ENCODE assay signal across 15 cellular contexts in genomic region chr14:104673481-104673880, GRCh38. TPM values are rescaled to one million over a fixed set of nuclear protein-coding genes. Genes with fewer than 3 reads are reported as not detected.
DNase-seq lines count a peak whose midpoint lies in the region; ATAC-seq, FAIRE-seq and TF ChIP-seq lines count a peak whose summit lies in the region.
"Had no signal": no experiment of that assay in that cellular context is flagged by ENCODE, and none has a peak within 500 bp of the region (broad histone marks: within the 10 kb centered on the region; RNA-seq: fewer than 3 reads in every experiment).

No MANE protein-coding gene starts in this region.

- H2BK12ac ChIP-seq in H1 (ENCODE audit: low read depth, low read length) (no peak overlapping the region), trophoblast cell (ENCODE audit: low read length) (no peak overlapping the region)

- H3K4ac ChIP-seq in H1 (replicated peaks; ENCODE audit: insufficient read length, low read depth, low read length) (no peak overlapping the region), trophoblast cell (ENCODE audit: low read depth, low read length) (no peak overlapping the region)

- POLR2A ChIA-PET in H1 (lab: Charles Lee; ENCODE audit: partially characterized antibody), result interaction anchor here (1.5 kb wide), 1 partner anchor 14 kb away, joined by 3 read pairs; no protein-coding TSS in a partner anchor

- H3K9me3 Mint-ChIP-seq in natural killer cell treated with Interleukin-12 subunit alpha and Interleukin-12 subunit beta and Interleukin-15 and Interleukin-18, amount 100 ng/mL, for 72 hours, result no peaks in the 10 kb centered on the region
- no peaks in the 10 kb centered on the region for H3K9me3 Mint-ChIP-seq in natural killer cell
- peaks cover 19% of the 10 kb centered on the region for H3K9me3 Mint-ChIP-seq in stimulated activated memory B cell treated with anti-CD40 and anti-IgM and Interleukin-4, amounts not matched to agents 10 μg/mL and 1 μg/mL and 100 μg/mL, for 72 hours
- H3K9me3 Mint-ChIP-seq: CD4-positive, alpha-beta memory T cell had no signal

- H3K4me2 ChIP-seq in H1 (ENCODE audit: insufficient read depth in 1 of 2, low read depth in 2 of 2, low read length in 2 of 2) (no peak overlapping the region), trophoblast cell (ENCODE audit: low read length) (no peak overlapping the region)

- H3K27ac Mint-ChIP-seq in natural killer cell treated with Interleukin-12 subunit alpha and Interleukin-12 subunit beta and Interleukin-15 and Interleukin-18, amount 100 ng/mL, for 72 hours, result no peak overlapping the region
- H3K27ac Mint-ChIP-seq in natural killer cell, result no peak overlapping the region
- H3K27ac Mint-ChIP-seq in stimulated activated memory B cell treated with anti-CD40 and anti-IgM and Interleukin-4, amounts not matched to agents 10 μg/mL and 1 μg/mL and 100 μg/mL, for 72 hours, result peak overlapping the region; percentile 55

- H3K9ac ChIP-seq in H1 (replicated peaks in 1 of 4; ENCODE audit: extremely low read depth in 1 of 4, low read depth in 3 of 4, low read length in 3 of 4), result no peak overlapping the region
- no peak overlapping the region for H3K9ac ChIP-seq in trophoblast cell (ENCODE audit: low read length)

- H3K14ac ChIP-seq in H1 (ENCODE audit: insufficient read length) (no peak overlapping the region), trophoblast cell (ENCODE audit: low read length) (no peak overlapping the region)

- H3K36me3 Mint-ChIP-seq in natural killer cell treated with Interleukin-12 subunit alpha and Interleukin-12 subunit beta and Interleukin-15 and Interleukin-18, amount 100 ng/mL, for 72 hours, result no peaks in the 10 kb centered on the region
- no peaks in the 10 kb centered on the region for H3K36me3 Mint-ChIP-seq in natural killer cell
- no peaks in the 10 kb centered on the region for H3K36me3 Mint-ChIP-seq in stimulated activated memory B cell treated with anti-CD40 and anti-IgM and Interleukin-4, amounts not matched to agents 10 μg/mL and 1 μg/mL and 100 μg/mL, for 72 hours
- H3K36me3 Mint-ChIP-seq: CD4-positive, alpha-beta memory T cell had no signal

- TF ChIP-seq POLR2A in H1 (IDR thresholded peaks at IDR 0.05; ENCODE audit: control extremely low read depth in 1 of 2, low read depth in 2 of 2, low read length in 2 of 2), result no peak

- peak; percentile 51 for DNase-seq in natural killer cell treated with Interleukin-12 subunit alpha and Interleukin-12 subunit beta and Interleukin-15 and Interleukin-18, amount 100 ng/mL, for 72 hours (ENCODE audit: low spot score)
- DNase-seq in natural killer cell, result no peak
- no peak for DNase-seq in H1 (ENCODE audit: low read depth in 1 of 2, low spot score in 2 of 2)
- DNase-seq in trophoblast cell, result no peak
- DNase-seq in COLO829 (ENCODE audit: low spot score), result no peak
- DNase-seq: ACHN; Caco-2; CD4-positive, alpha-beta memory T cell had no signal

- TF ChIP-seq EP300 in H1 (IDR thresholded peaks at IDR 0.05; ENCODE audit: borderline replicate concordance in 1 of 2, low read depth in 2 of 2, low read length in 2 of 2), result no peak

- H3K4me3 ChIP-seq in H1 (ENCODE audit: extremely low read depth in 1 of 4, insufficient read depth in 2 of 4, low read depth in 3 of 4, low read length in 4 of 4) (no peak overlapping the region), trophoblast cell (ENCODE audit: low read depth, low read length) (no peak overlapping the region)

- H3K27me3 Mint-ChIP-seq in natural killer cell treated with Interleukin-12 subunit alpha and Interleukin-12 subunit beta and Interleukin-15 and Interleukin-18, amount 100 ng/mL, for 72 hours, result peaks cover 17 to 24% of the 10 kb centered on the region in 2 donors
- peaks cover 29 to 37% of the 10 kb centered on the region in 2 donors for H3K27me3 Mint-ChIP-seq in natural killer cell (ENCODE audit: low read depth in 2 of 2)
- no peaks in the 10 kb centered on the region for H3K27me3 Mint-ChIP-seq in stimulated activated memory B cell treated with anti-CD40 and anti-IgM and Interleukin-4, amounts not matched to agents 10 μg/mL and 1 μg/mL and 100 μg/mL, for 72 hours
- H3K27me3 Mint-ChIP-seq: CD4-positive, alpha-beta memory T cell had no signal

- H4K20me1 ChIP-seq in H1 (replicated peaks in 1 of 2; ENCODE audit: control insufficient read depth in 1 of 2, insufficient read depth in 2 of 2, low read length in 2 of 2), result peaks cover 2 to 4% of the 10 kb centered on the region in 2 experiments

- H4K91ac ChIP-seq in H1 (replicated peaks; ENCODE audit: insufficient read length, low read length) (no peak overlapping the region), trophoblast cell (ENCODE audit: low read depth, low read length) (no peak overlapping the region)

- 0 out of 2 replicates have a peak overlapping the region, but pooled peaks have one; percentile 1 for H2BK15ac ChIP-seq in H1 (ENCODE audit: low read length)

- no peak overlapping the region for H3K56ac ChIP-seq in H1 (replicated peaks; ENCODE audit: insufficient read length, low read depth, low read length)

- no peak for TF ChIP-seq RAD21 in H1 (IDR thresholded peaks at IDR 0.05 in 1 of 2, conservative IDR thresholded peaks at IDR 0.05 in 1 of 2; ENCODE audit: low read depth in 2 of 2, low read length in 2 of 2)

- 0 out of 2 replicates have a peak overlapping the region, but pooled peaks have one; percentile 13 for H2BK5ac ChIP-seq in H1 (ENCODE audit: low read depth, low read length)
- no peak overlapping the region for H2BK5ac ChIP-seq in trophoblast cell (ENCODE audit: low read depth, low read length, poor library complexity)

- H3K18ac ChIP-seq in H1 (ENCODE audit: extremely low read depth, low read length) (no peak overlapping the region; the same call in 1 of the 2 replicates), trophoblast cell (ENCODE audit: low read length) (no peak overlapping the region)

- H3K23me2 ChIP-seq in H1 (ENCODE audit: low read depth, low read length), result peaks cover 11% of the 10 kb centered on the region; the same call in 1 of the 2 replicates

- FAIRE-seq in H1 (lab: Jason Lieb, UNC), result no peak
- FAIRE-seq: H54, HepG2, HTR-8/SVneo had no signal

- H2BK120ac ChIP-seq in H1 (replicated peaks; ENCODE audit: low read depth, low read length) (no peak overlapping the region), trophoblast cell (ENCODE audit: insufficient read depth, low read length, poor library complexity) (no peak overlapping the region)

- H3K27ac ChIP-seq in H1 (ENCODE audit: low read depth, low read length) (no peak overlapping the region), trophoblast cell (ENCODE audit: low read depth, low read length) (no peak overlapping the region)
- H3K27ac ChIP-seq: C4-2B had no signal

- H2BK20ac ChIP-seq in H1 (ENCODE audit: low read length), result no peak overlapping the region

- CTCF ChIA-PET in H1 (lab: Charles Lee; ENCODE audit: partially characterized antibody), result no interaction called here

- no peak overlapping the region for H3K4me3 Mint-ChIP-seq in natural killer cell treated with Interleukin-12 subunit alpha and Interleukin-12 subunit beta and Interleukin-15 and Interleukin-18, amount 100 ng/mL, for 72 hours
- H3K4me3 Mint-ChIP-seq in natural killer cell, result no peak overlapping the region
- H3K4me3 Mint-ChIP-seq in stimulated activated memory B cell treated with anti-CD40 and anti-IgM and Interleukin-4, amounts not matched to agents 10 μg/mL and 1 μg/mL and 100 μg/mL, for 72 hours, result no peak overlapping the region
- H3K4me3 Mint-ChIP-seq: CD4-positive, alpha-beta memory T cell had no signal

- peaks cover 0 to 7% (median 0%) of the 10 kb centered on the region in 4 experiments; a peak in 2 of 7 replicates for H3K27me3 ChIP-seq in H1 (replicated peaks in 1 of 4; ENCODE audit: control insufficient read depth in 3 of 4, extremely low read depth in 1 of 4, insufficient read depth in 3 of 4, low read length in 3 of 4)
- H3K27me3 ChIP-seq in trophoblast cell (ENCODE audit: insufficient read depth, low read length), result no peaks in the 10 kb centered on the region

- H3K4me1 ChIP-seq in H1 (replicated peaks in 1 of 4; ENCODE audit: control insufficient read depth in 3 of 4, insufficient read depth in 4 of 4, low read length in 3 of 4) (peaks cover 0 to 26% (median 17%) of the 10 kb centered on the region in 4 experiments; a peak in 6 of 7 replicates), trophoblast cell (ENCODE audit: control insufficient read depth in 1 of 2, insufficient read depth in 2 of 2, low read length in 2 of 2) (peaks cover 20 to 22% of the 10 kb centered on the region in 2 experiments)

- WGBS in H1 (ENCODE audit: extremely low coverage in 1 of 2, insufficient coverage in 1 of 2, insufficient read length in 1 of 2, insufficient replicate concordance in 2 of 2, low coverage in 1 of 2, low lambda C conversion rate in 2 of 2, missing lambda C conversion rate in 1 of 2), 2 experiments, result 90% methylated on average over 9 of the region's 9 CpGs; no CpG with 5 or more reads in 1 of the 2 experiments
- WGBS in trophoblast cell (ENCODE audit: extremely low coverage, insufficient coverage, insufficient read length), result no CpG with 5 or more reads among the region's 9 CpGs

- H3K9me3 ChIP-seq in H1 (ENCODE audit: insufficient read depth in 2 of 2, low read depth in 1 of 2, low read length in 1 of 2) (no peaks in the 10 kb centered on the region), trophoblast cell (ENCODE audit: insufficient read depth, low read depth, low read length) (no peaks in the 10 kb centered on the region)
- H3K9me3 ChIP-seq: Caco-2 had no signal

- no peak overlapping the region for H3K23ac ChIP-seq in H1 (ENCODE audit: insufficient read length)
- H3K23ac ChIP-seq in trophoblast cell (ENCODE audit: low read length), result no peak overlapping the region

- ATAC-seq in natural killer cell treated with Interleukin-12 subunit alpha and Interleukin-12 subunit beta and Interleukin-15 and Interleukin-18, amount 100 ng/mL, for 72 hours, result no peak
- no peak for ATAC-seq in natural killer cell
- ATAC-seq in stimulated activated memory B cell treated with anti-CD40 and anti-IgM and Interleukin-4, amounts not matched to agents 10 μg/mL and 1 μg/mL and 100 μg/mL, for 72 hours, result no peak
- no peak for ATAC-seq in HG02970 (IDR thresholded peaks at IDR 0.05; ENCODE audit: low FRiP score, unreplicated experiment)
- ATAC-seq in GM18511 (IDR thresholded peaks at IDR 0.05; ENCODE audit: unreplicated experiment), result no peak
- ATAC-seq: HepG2 had no signal

- H4K12ac ChIP-seq in trophoblast cell (ENCODE audit: low read depth, low read length), result no peak overlapping the region

- H3K79me2 ChIP-seq in H1 (ENCODE audit: control insufficient read depth in 1 of 2, insufficient read depth in 2 of 2, low read length in 2 of 2), result no peaks in the 10 kb centered on the region
- H3K79me2 ChIP-seq in trophoblast cell (ENCODE audit: control insufficient read depth, insufficient read depth, low read length, poor library complexity), result peaks cover 11% of the 10 kb centered on the region

- H4K8ac ChIP-seq in H1 (ENCODE audit: extremely low read depth, insufficient read depth, low read length) (no peak overlapping the region; the same call in 1 of the 2 replicates), trophoblast cell (ENCODE audit: low read depth, low read length) (no peak overlapping the region)

- TF ChIP-seq CTCF in natural killer cell (IDR thresholded peaks at IDR 0.05) (no peak), H1 (IDR thresholded peaks at IDR 0.05; ENCODE audit: control extremely low read depth in 1 of 3, insufficient read depth in 1 of 3, low read depth in 1 of 3, low read length in 3 of 3) (no peak)

- H3K79me1 ChIP-seq in H1 (ENCODE audit: low read depth, low read length) (no peaks in the 10 kb centered on the region), trophoblast cell (ENCODE audit: low read length) (peaks cover 21% of the 10 kb centered on the region)

- intact Hi-C loops in natural killer cell (cut with micrococcal nuclease), result no loop called here

- no peak overlapping the region for H2AFZ ChIP-seq in H1 (ENCODE audit: low read length)
- H2AFZ ChIP-seq in trophoblast cell (ENCODE audit: insufficient read depth, low read length, poor library complexity), result no peak overlapping the region

- no peak overlapping the region for H4K5ac ChIP-seq in H1 (ENCODE audit: insufficient read length, low read depth, low read length)

- H3K4me1 Mint-ChIP-seq in natural killer cell treated with Interleukin-12 subunit alpha and Interleukin-12 subunit beta and Interleukin-15 and Interleukin-18, amount 100 ng/mL, for 72 hours (ENCODE audit: low read depth in 2 of 2), result peaks cover 5 to 6% of the 10 kb centered on the region in 2 donors
- H3K4me1 Mint-ChIP-seq in natural killer cell, result peaks cover 6 to 27% of the 10 kb centered on the region in 2 donors
- H3K4me1 Mint-ChIP-seq in stimulated activated memory B cell treated with anti-CD40 and anti-IgM and Interleukin-4, amounts not matched to agents 10 μg/mL and 1 μg/mL and 100 μg/mL, for 72 hours, result peaks cover 25% of the 10 kb centered on the region

- H2AK5ac ChIP-seq in H1 (ENCODE audit: low read depth, low read length), result 0 out of 2 replicates have a peak overlapping the region, but pooled peaks have one; percentile 65
- H2AK5ac ChIP-seq in trophoblast cell (ENCODE audit: low read length), result peak overlapping the region; percentile 44

- H3K36me3 ChIP-seq in H1 (ENCODE audit: control insufficient read depth in 2 of 4, insufficient read depth in 4 of 4, low read length in 3 of 4) (no peaks in the 10 kb centered on the region), trophoblast cell (ENCODE audit: control insufficient read depth in 1 of 2, insufficient read depth in 2 of 2, low read length in 2 of 2) (no peaks in the 10 kb centered on the region)

RNA-seq across cellular contexts. Expression of gene INF2, which starts 15.9 kb away (rescaled TPM):
- 10 to 100 TPM; 19.2 to 44.9 TPM for total RNA-seq in natural killer cell treated with Interleukin-12 subunit alpha and Interleukin-12 subunit beta and Interleukin-15 and Interleukin-18, amount 100 ng/mL, for 72 hours
- total RNA-seq in natural killer cell, result 10 to 100 TPM; 12.7 to 21.9 (median 15.3) TPM
- 54.0 and 59.5 TPM in 2 replicates for total RNA-seq in H1 (2021; fragmentation: NEBNext Ultra II Directional; extraction: Animal tissue kit (Norgen Biotek cat#: 25700))
- polyA plus RNA-seq in H1 (2011; rRNA removed), result 29.1 and 42.3 TPM in 2 replicates
- 28.5 TPM for polyA plus RNA-seq in H1 (2011; cell fraction: cytosol; rRNA removed)
- 143 TPM for polyA plus RNA-seq in H1 (2011; cell fraction: nucleus; rRNA removed)
- 27.3 to 49.9 TPM (median 47.0 TPM) in 4 replicates for polyA plus RNA-seq in H1 (2012, experiment 1 of 2)
- polyA plus RNA-seq in H1 (2012, experiment 2 of 2), result 33.6 TPM
- 36.0 TPM for polyA plus RNA-seq in H1 (2013, experiment 1 of 2)
- 32.6 TPM for polyA plus RNA-seq in H1 (2013, experiment 2 of 2)
- polyA minus RNA-seq in H1 (2011; rRNA and poly(A)+ RNA removed), result 12.8 and 15.1 TPM in 2 replicates
- 22.1 TPM for polyA minus RNA-seq in H1 (2011; cell fraction: cytosol; rRNA and poly(A)+ RNA removed)
- polyA minus RNA-seq in H1 (2011; cell fraction: nucleus; rRNA and poly(A)+ RNA removed), result 27.8 TPM
- 87.6 and 90.6 TPM in 2 replicates for polyA plus RNA-seq in trophoblast cell (2013)

RNA-seq across cellular contexts. Expression of gene ADSS1, which starts 50.5 kb away (rescaled TPM):
- total RNA-seq in natural killer cell treated with Interleukin-12 subunit alpha and Interleukin-12 subunit beta and Interleukin-15 and Interleukin-18, amount 100 ng/mL, for 72 hours, result under 1 TPM; 0.50 to 0.61 TPM
- total RNA-seq in natural killer cell, result 1 to 10 TPM; 2.1 to 2.7 (median 2.5) TPM
- total RNA-seq in H1 (2021; fragmentation: NEBNext Ultra II Directional; extraction: Animal tissue kit (Norgen Biotek cat#: 25700)), result 7.9 and 8.9 TPM in 2 replicates
- 7.1 and 9.4 TPM in 2 replicates for polyA plus RNA-seq in H1 (2011; rRNA removed)
- 12.8 TPM for polyA plus RNA-seq in H1 (2011; cell fraction: cytosol; rRNA removed)
- polyA plus RNA-seq in H1 (2011; cell fraction: nucleus; rRNA removed), result 43.4 TPM
- polyA plus RNA-seq in H1 (2012, experiment 1 of 2), result 8.2 to 15.0 TPM (median 11.8 TPM) in 4 replicates
- polyA plus RNA-seq in H1 (2012, experiment 2 of 2), result 9.8 TPM
- 6.2 TPM for polyA plus RNA-seq in H1 (2013, experiment 1 of 2)
- polyA plus RNA-seq in H1 (2013, experiment 2 of 2), result 5.8 TPM
- polyA minus RNA-seq in H1 (2011; rRNA and poly(A)+ RNA removed), result 3.2 and 7.1 TPM in 2 replicates
- 2.6 TPM for polyA minus RNA-seq in H1 (2011; cell fraction: cytosol; rRNA and poly(A)+ RNA removed)
- 11.0 TPM for polyA minus RNA-seq in H1 (2011; cell fraction: nucleus; rRNA and poly(A)+ RNA removed)
- polyA plus RNA-seq in trophoblast cell (2013), result 2.9 and 3.4 TPM in 2 replicates
